ENCODE assay signal across 25 cellular contexts in the genomic region with DNA sequence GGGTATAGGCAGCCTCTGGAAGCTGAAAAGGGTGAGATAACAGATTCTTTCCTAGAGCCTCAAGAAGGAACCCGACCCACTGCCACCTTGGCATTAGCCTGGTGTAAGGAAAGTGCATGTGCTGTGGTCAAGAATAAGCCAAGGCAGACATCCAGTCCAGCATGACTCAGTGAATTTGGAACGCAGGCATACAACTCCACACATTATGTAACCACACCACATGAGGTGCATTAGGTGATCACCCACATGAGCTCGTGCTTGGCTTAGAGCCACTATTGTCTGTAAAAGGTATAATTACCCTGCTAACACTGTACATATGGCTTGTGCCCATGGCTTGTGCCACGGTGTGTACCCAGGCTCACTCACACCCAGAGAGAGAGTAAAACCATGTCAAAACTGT.
DNase-seq lines count a peak whose midpoint lies in the region; ATAC-seq and TF ChIP-seq lines count a peak whose summit lies in the region.
"Had no signal": no experiment of that assay in that cellular context is flagged by ENCODE, and none has a peak within 500 bp of the region (broad histone marks: within the 10 kb centered on the region; RNA-seq: fewer than 3 reads in every experiment).

No MANE protein-coding gene starts in this region.

- TF ChIP-seq CTCF in mammary epithelial cell (conservative IDR thresholded peaks at IDR 0.05 in 1 of 2, IDR thresholded peaks at IDR 0.05 in 1 of 2; ENCODE audit: extremely low read depth in 1 of 2, insufficient read depth in 1 of 2, low read depth in 1 of 2, low read length in 2 of 2): no peak
- no peak for TF ChIP-seq CTCF in omental fat pad (IDR thresholded peaks at IDR 0.05)

- H2AFZ ChIP-seq in mammary epithelial cell (ENCODE audit: low read depth, low read length): no peak overlapping the region

- H3K9me3 ChIP-seq in mammary epithelial cell (replicated peaks; ENCODE audit: insufficient read depth, low read length): peaks cover 8% of the 10 kb centered on the region
- H3K9me3 ChIP-seq: adrenal gland, pancreas, SJSA1, suprapubic skin, vagina had no signal

- H3K4me1 ChIP-seq in mammary epithelial cell (ENCODE audit: insufficient read depth, low read length): peaks cover 5% of the 10 kb centered on the region
- H3K4me1 ChIP-seq: adrenal gland, pancreas, sigmoid colon, SJSA1, suprapubic skin, vagina had no signal

- peak overlapping the region; percentile 7 for H3K4me2 ChIP-seq in mammary epithelial cell (ENCODE audit: insufficient read depth, low read depth, low read length)

- 0% methylated on average over 4 of the region's 4 CpGs for WGBS in mammary epithelial cell (ENCODE audit: low coverage, missing lambda C conversion rate)

- H3K27ac ChIP-seq in mammary epithelial cell (ENCODE audit: insufficient read depth, low read depth, low read length): no peak overlapping the region
- H3K27ac ChIP-seq: adrenal gland, pancreas, sigmoid colon, SJSA1, suprapubic skin, vagina had no signal

- BruUV-seq in mammary epithelial cell (replicated peaks; lab: Mats Ljungman, UMichigan): no TSS peak

- H3K27me3 ChIP-seq in mammary epithelial cell (ENCODE audit: insufficient read depth, low read length): no peaks in the 10 kb centered on the region
- H3K27me3 ChIP-seq: adrenal gland, pancreas, sigmoid colon, SJSA1, suprapubic skin, vagina had no signal

- dilution Hi-C loops in mammary epithelial cell (cut with HindIII; ENCODE audit: low sequenced_read_pairs): loop anchor here (5.0 kb wide), 1 partner anchor 62 kb away; no protein-coding TSS in a partner anchor

- peak; percentile 47 for DNase-seq in H4 (ENCODE audit: low spot score)
- DNase-seq in M059J (ENCODE audit: low read depth): peak; percentile 48
- DNase-seq in mammary epithelial cell: peak; percentile 82
- peak; percentile 18 for DNase-seq in myocyte (ENCODE audit: low read depth)
- no peak for DNase-seq in omental fat pad (ENCODE audit: low spot score)
- no peak for DNase-seq in left cardiac atrium
- DNase-seq: activated CD4-positive, alpha-beta T cell treated with anti-CD3 and anti-CD28 coated beads for 36 hours; activated naive CD4-positive, alpha-beta T cell; activated T-cell treated with anti-CD3 and anti-CD28 coated beads, Interleukin-2, amount 50 U/mL, for 4 hours; adrenal gland; CD4-positive, alpha-beta T cell; DMS 273 treated with DMSO at 0.1 percent for 48 hours; Kasumi-1; left ventricle myocardium superior; midbrain; NCI-H1105 treated with DMSO at 0.1 percent for 48 hours; NCI-H82; pancreas; PC-3; sigmoid colon had no signal

- in situ Hi-C loops in mammary epithelial cell (cut with MboI; ENCODE audit: low sequenced_read_pairs in 2 of 2): no loop called here

- no peaks in the 10 kb centered on the region for H3K36me3 ChIP-seq in mammary epithelial cell (ENCODE audit: insufficient read depth, low read length)
- H3K36me3 ChIP-seq: adrenal gland, pancreas, sigmoid colon, SJSA1, suprapubic skin, vagina had no signal

- CTCF ChIA-PET in mammary epithelial cell (lab: Charles Lee; ENCODE audit: low non-redundant PET): no interaction called here

- H3K4me3 ChIP-seq in mammary epithelial cell (replicated peaks in 1 of 3; ENCODE audit: insufficient read depth in 1 of 3, low read depth in 2 of 3, low read length in 3 of 3): no peak overlapping the region
- H3K4me3 ChIP-seq: adrenal gland, pancreas, sigmoid colon, SJSA1, suprapubic skin, vagina had no signal

- H3K79me2 ChIP-seq in mammary epithelial cell (ENCODE audit: insufficient read depth, low read length): no peaks in the 10 kb centered on the region

- intact Hi-C loops in mammary epithelial cell (cut with micrococcal nuclease) (no loop called here), left cardiac atrium (cut with DNase I) (no loop called here)

- ATAC-seq in omental fat pad (ENCODE audit: low FRiP score) (no peak), left cardiac atrium (no peak), HG02884 (IDR thresholded peaks at IDR 0.05; ENCODE audit: unreplicated experiment) (no peak)
- ATAC-seq: activated CD4-positive, alpha-beta T cell treated with anti-CD3 and anti-CD28 coated beads for 36 hours; activated T-cell treated with anti-CD3 and anti-CD28 coated beads, Interleukin-2, amount 50 U/mL, for 4 hours; left ventricle myocardium superior; natural killer cell treated with Interleukin-12 subunit alpha and Interleukin-12 subunit beta and Interleukin-15 and Interleukin-18, amount 100 ng/mL, for 72 hours; pancreas; PC-3 had no signal

- no peak overlapping the region for H3K9ac ChIP-seq in mammary epithelial cell (ENCODE audit: insufficient read depth, low read length)

- H4K20me1 ChIP-seq in mammary epithelial cell (ENCODE audit: insufficient read depth, low read length): no peaks in the 10 kb centered on the region

Comparison
In these comparisons a context has a peak if more than half of its experiments do, and no peak if none do; other contexts are left out.
1. DNase-seq: peak in H4 (single experiment), M059J (single experiment), mammary epithelial cell (single experiment) and myocyte (single experiment); none in omental fat pad (single experiment) and left cardiac atrium (single experiment).